10 cellular contexts compared by ENCODE assay signal in the genomic region with DNA sequence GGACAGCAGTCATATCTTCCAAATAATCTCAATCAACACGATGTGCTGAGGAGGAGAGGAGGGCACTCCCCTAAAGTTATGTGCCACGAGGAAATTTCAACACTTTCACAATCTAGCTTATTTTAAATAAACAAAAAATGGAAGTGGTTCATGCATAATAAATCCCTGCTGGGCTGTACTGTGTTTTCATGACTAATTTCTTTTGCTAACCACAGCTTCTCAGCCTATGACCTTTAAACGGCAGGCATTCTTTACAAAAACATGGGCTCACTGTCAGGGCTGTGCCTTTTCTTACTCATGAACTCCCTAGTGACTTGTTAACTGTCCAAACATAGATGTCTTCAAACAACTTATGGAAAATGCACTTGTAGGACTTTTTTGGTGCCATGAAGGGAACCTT.
DNase-seq lines count a peak whose midpoint lies in the region; ATAC-seq and TF ChIP-seq lines count a peak whose summit lies in the region.
"Had no signal": no experiment of that assay in that cellular context is flagged by ENCODE, and none has a peak within 500 bp of the region (broad histone marks: within the 10 kb centered on the region; RNA-seq: fewer than 3 reads in every experiment).

No MANE protein-coding gene starts in this region.

- no peaks in the 10 kb centered on the region for H3K4me1 ChIP-seq in aorta (ENCODE audit: control insufficient read depth in 1 of 2, insufficient read depth in 2 of 2, low read length in 2 of 2)

- intact Hi-C loops in aorta (cut with DNase I): no loop called here

- peaks cover 59% of the 10 kb centered on the region for H3K27me3 Mint-ChIP-seq in osteocyte (ENCODE audit: unreplicated experiment)
- no peaks in the 10 kb centered on the region for H3K27me3 Mint-ChIP-seq in activated T-cell treated with anti-CD3 and anti-CD28 coated beads, Interleukin-2, amount 50 U/mL, for 24 hours
- H3K27me3 Mint-ChIP-seq: activated naive CD8-positive, alpha-beta T cell treated with anti-CD3 and anti-CD28 coated beads, Interleukin-2, amount 10 ng/mL, durations not matched to agents 7 days and 5 days had no signal

- H3K36me3 Mint-ChIP-seq in osteocyte (ENCODE audit: unreplicated experiment): peaks cover 2% of the 10 kb centered on the region
- no peaks in the 10 kb centered on the region for H3K36me3 Mint-ChIP-seq in activated T-cell treated with anti-CD3 and anti-CD28 coated beads, Interleukin-2, amount 50 U/mL, for 24 hours (ENCODE audit: low read depth)
- H3K36me3 Mint-ChIP-seq: activated naive CD8-positive, alpha-beta T cell treated with anti-CD3 and anti-CD28 coated beads, Interleukin-2, amount 10 ng/mL, durations not matched to agents 7 days and 5 days had no signal

- H3K4me3 Mint-ChIP-seq in osteocyte (ENCODE audit: unreplicated experiment): no peak overlapping the region
- H3K4me3 Mint-ChIP-seq in activated T-cell treated with anti-CD3 and anti-CD28 coated beads, Interleukin-2, amount 50 U/mL, for 24 hours: no peak overlapping the region
- H3K4me3 Mint-ChIP-seq: activated naive CD8-positive, alpha-beta T cell treated with anti-CD3 and anti-CD28 coated beads, Interleukin-2, amount 10 ng/mL, durations not matched to agents 7 days and 5 days had no signal

- H3K27ac Mint-ChIP-seq in osteocyte (ENCODE audit: unreplicated experiment): peak overlapping the region; percentile 45
- H3K27ac Mint-ChIP-seq in activated T-cell treated with anti-CD3 and anti-CD28 coated beads, Interleukin-2, amount 50 U/mL, for 24 hours: no peak overlapping the region
- H3K27ac Mint-ChIP-seq: activated naive CD8-positive, alpha-beta T cell treated with anti-CD3 and anti-CD28 coated beads, Interleukin-2, amount 10 ng/mL, durations not matched to agents 7 days and 5 days had no signal

- WGBS in aorta, 2 donors: 2 to 3% methylated on average over 3 of the region's 3 CpGs

- peaks cover 37% of the 10 kb centered on the region for H3K4me1 Mint-ChIP-seq in osteocyte (ENCODE audit: unreplicated experiment)
- H3K4me1 Mint-ChIP-seq in activated T-cell treated with anti-CD3 and anti-CD28 coated beads, Interleukin-2, amount 50 U/mL, for 24 hours (ENCODE audit: low read depth): no peaks in the 10 kb centered on the region
- H3K4me1 Mint-ChIP-seq: activated naive CD8-positive, alpha-beta T cell treated with anti-CD3 and anti-CD28 coated beads, Interleukin-2, amount 10 ng/mL, durations not matched to agents 7 days and 5 days had no signal

- H3K36me3 ChIP-seq in aorta (ENCODE audit: control insufficient read depth in 1 of 2, insufficient read depth in 2 of 2, low read length in 1 of 2): no peaks in the 10 kb centered on the region

- ATAC-seq in aorta (ENCODE audit: low FRiP score): no peak

- H3K9me3 Mint-ChIP-seq in osteocyte (ENCODE audit: unreplicated experiment): no peaks in the 10 kb centered on the region
- peaks cover 7% of the 10 kb centered on the region for H3K9me3 Mint-ChIP-seq in activated T-cell treated with anti-CD3 and anti-CD28 coated beads, Interleukin-2, amount 50 U/mL, for 24 hours

- no peaks in the 10 kb centered on the region for H3K27me3 ChIP-seq in aorta (ENCODE audit: control insufficient read depth in 1 of 2, insufficient read depth in 2 of 2, low read length in 1 of 2)

- no peaks in the 10 kb centered on the region for H3K9me3 ChIP-seq in aorta (ENCODE audit: control insufficient read depth, low read length)

- DNase-seq in Daoy (ENCODE audit: low read depth) (peak; percentile 86), NCI-H69 (lab: John Stamatoyannopoulos, UW) (peak; percentile 80), dermis microvascular lymphatic vessel endothelial cell (ENCODE audit: low read depth in 2 of 2) (peak; percentile 24 to 80), osteocyte (ENCODE audit: extremely low spot score, unreplicated experiment) (no peak), aorta (no peak), substantia nigra (lab: John Stamatoyannopoulos, UW) (no peak), nucleus accumbens (lab: John Stamatoyannopoulos, UW) (no peak)
- DNase-seq in activated T-cell treated with anti-CD3 and anti-CD28 coated beads, Interleukin-2, amount 50 U/mL, for 24 hours: no peak
- DNase-seq: activated naive CD8-positive, alpha-beta T cell treated with anti-CD3 and anti-CD28 coated beads, Interleukin-2, amount 10 ng/mL, durations not matched to agents 7 days and 5 days; T-helper 9 cell had no signal

- no peak overlapping the region for H3K4me3 ChIP-seq in aorta (ENCODE audit: low read length in 2 of 2)

- no peak overlapping the region for H3K27ac ChIP-seq in aorta (ENCODE audit: low read depth in 1 of 2, low read length in 2 of 2)
- H3K27ac ChIP-seq in substantia nigra (ENCODE audit: low read depth, low read length, poor library complexity, severe bottlenecking): no peak overlapping the region

- no peak for TF ChIP-seq CTCF in osteocyte (IDR thresholded peaks at IDR 0.05)

Comparison
In these comparisons a context has a peak if more than half of its experiments do, and no peak if none do; other contexts are left out.
1. DNase-seq: peak in Daoy (single experiment), NCI-H69 (single experiment) and dermis microvascular lymphatic vessel endothelial cell (2 of 2); none in osteocyte (single experiment), aorta (0 of 2), activated T-cell treated with anti-CD3 and anti-CD28 coated beads, Interleukin-2, amount 50 U/mL, for 24 hours (single experiment), substantia nigra (0 of 49) and nucleus accumbens (0 of 56).